1 cellular context compared by ENCODE assay signal in genomic region chr12:113358381-113359132, GRCh38.
A peak's percentile ranks its signal among the peaks of the same experiment; 100 is the strongest.
TF ChIP-seq lines count a peak whose summit lies in the region.

Gene PLBD2, plus strand, starts transcription at chr12:113358587. Its CDS starts 14 bp downstream, at chr12:113358601.

TF ChIP-seq in HepG2, 621 proteins besides CTCF, POLR2A, EP300 and RAD21 (continued from another document and continues in another):
- TF ChIP-seq ZNF234 (CRISPR knock-in tag; conservative IDR thresholded peaks at IDR 0.05): no peak
- TF ChIP-seq ISL2 (CRISPR knock-in tag; IDR thresholded peaks at IDR 0.05): no peak
- TF ChIP-seq ZNF3 (CRISPR knock-in tag; IDR thresholded peaks at IDR 0.05): no peak
- peak; percentile 85 for TF ChIP-seq CCDC6 (CRISPR knock-in tag; IDR thresholded peaks at IDR 0.05)
- no peak for TF ChIP-seq ATF4 (CRISPR knock-in tag; IDR thresholded peaks at IDR 0.05)
- TF ChIP-seq NPAS2 (CRISPR knock-in tag; IDR thresholded peaks at IDR 0.05; ENCODE audit: borderline replicate concordance): no peak
- TF ChIP-seq ZIK1 (CRISPR knock-in tag; IDR thresholded peaks at IDR 0.05; ENCODE audit: borderline replicate concordance, low read depth): peak; percentile 67; the same call in 1 of the 2 replicates
- no peak; the same call in 1 of the 2 replicates for TF ChIP-seq RXRA (CRISPR knock-in tag; IDR thresholded peaks at IDR 0.05)
- no peak for TF ChIP-seq ZNF775 (CRISPR knock-in tag; IDR thresholded peaks at IDR 0.05; ENCODE audit: borderline replicate concordance)
- no peak for TF ChIP-seq FOXP4 (CRISPR knock-in tag; IDR thresholded peaks at IDR 0.05)
- TF ChIP-seq ZGPAT (CRISPR knock-in tag; IDR thresholded peaks at IDR 0.05): peak; percentile 32; the same call in 1 of the 2 replicates
- TF ChIP-seq ZNF563 (CRISPR knock-in tag; IDR thresholded peaks at IDR 0.05): peak; percentile 73; the same call in 1 of the 2 replicates
- no peak for TF ChIP-seq GLMP (CRISPR knock-in tag; IDR thresholded peaks at IDR 0.05; ENCODE audit: borderline replicate concordance)
- peak; percentile 46; the same call in 1 of the 2 replicates for TF ChIP-seq MLX (CRISPR knock-in tag; IDR thresholded peaks at IDR 0.05)
- TF ChIP-seq IRF9 (CRISPR knock-in tag; IDR thresholded peaks at IDR 0.05; ENCODE audit: borderline replicate concordance): peak; percentile 65
- no peak for TF ChIP-seq THYN1 (CRISPR knock-in tag; IDR thresholded peaks at IDR 0.05; ENCODE audit: borderline replicate concordance, low read depth)
- peak; percentile 34; the same call in 1 of the 2 replicates for TF ChIP-seq CREB1 (IDR thresholded peaks at IDR 0.05)
- no peak for TF ChIP-seq CREB1 (CRISPR knock-in tag; IDR thresholded peaks at IDR 0.05)
- no peak for TF ChIP-seq WIZ (CRISPR knock-in tag; IDR thresholded peaks at IDR 0.05)
- TF ChIP-seq ZNF558 (CRISPR knock-in tag; IDR thresholded peaks at IDR 0.05; ENCODE audit: borderline replicate concordance): no peak
- TF ChIP-seq MXI1 (IDR thresholded peaks at IDR 0.05; ENCODE audit: borderline replicate concordance, low read depth, low read length): peak; percentile 79; the same call in 2 of the 3 replicates
- TF ChIP-seq ZC3H13 (CRISPR knock-in tag; IDR thresholded peaks at IDR 0.05): no peak
- TF ChIP-seq PAWR (CRISPR knock-in tag; IDR thresholded peaks at IDR 0.05; ENCODE audit: borderline replicate concordance): no peak
- TF ChIP-seq JUN (CRISPR knock-in tag; IDR thresholded peaks at IDR 0.05): no peak
- TF ChIP-seq ZNF672 (CRISPR knock-in tag; IDR thresholded peaks at IDR 0.05): no peak
- TF ChIP-seq CENPT (CRISPR knock-in tag; IDR thresholded peaks at IDR 0.05; ENCODE audit: low read depth): no peak; the same call in 1 of the 2 replicates
- TF ChIP-seq ZNF547 (CRISPR knock-in tag; IDR thresholded peaks at IDR 0.05): no peak
- TF ChIP-seq HNRNPL (IDR thresholded peaks at IDR 0.05; ENCODE audit: low read depth, low read length): no peak
- no peak for TF ChIP-seq HOXA7 (CRISPR knock-in tag; IDR thresholded peaks at IDR 0.05)
- TF ChIP-seq ZNF180 (CRISPR knock-in tag; IDR thresholded peaks at IDR 0.05; ENCODE audit: borderline replicate concordance, low read depth): no peak
- TF ChIP-seq SUZ12 (IDR thresholded peaks at IDR 0.05; ENCODE audit: low read depth, low read length): no peak
- TF ChIP-seq ARNTL (CRISPR knock-in tag; IDR thresholded peaks at IDR 0.05): peak; percentile 83; the same call in 1 of the 2 replicates
- no peak for TF ChIP-seq MATR3 (CRISPR knock-in tag; IDR thresholded peaks at IDR 0.05)
- TF ChIP-seq ZNF790 (CRISPR knock-in tag; IDR thresholded peaks at IDR 0.05; ENCODE audit: borderline replicate concordance): peak; percentile 55; the same call in 1 of the 2 replicates
- TF ChIP-seq ZNF891 (CRISPR knock-in tag; IDR thresholded peaks at IDR 0.05): no peak
- TF ChIP-seq ZNF816 (CRISPR knock-in tag; IDR thresholded peaks at IDR 0.05; ENCODE audit: borderline replicate concordance): peak; percentile 51; the same call in 1 of the 2 replicates
- no peak for TF ChIP-seq ARHGAP35 (CRISPR knock-in tag; IDR thresholded peaks at IDR 0.05; ENCODE audit: borderline replicate concordance)
- TF ChIP-seq ZNF687 (CRISPR knock-in tag; IDR thresholded peaks at IDR 0.05): peak; percentile 76
- 0 out of 2 replicates have a peak, but pooled peaks have one; percentile 49 for TF ChIP-seq ZNF446 (CRISPR knock-in tag; IDR thresholded peaks at IDR 0.05)
- 0 out of 2 replicates have a peak, but pooled peaks have one; percentile 34 for TF ChIP-seq ZBTB14 (CRISPR knock-in tag; IDR thresholded peaks at IDR 0.05)
- TF ChIP-seq GMEB1 (CRISPR knock-in tag; IDR thresholded peaks at IDR 0.05; ENCODE audit: borderline replicate concordance): no peak
- TF ChIP-seq ZNF614 (CRISPR knock-in tag; IDR thresholded peaks at IDR 0.05; ENCODE audit: borderline replicate concordance): no peak
- no peak for TF ChIP-seq PHF5A (CRISPR knock-in tag; IDR thresholded peaks at IDR 0.05; ENCODE audit: low read depth, unreplicated experiment)
- no peak for TF ChIP-seq ZMYM4 (CRISPR knock-in tag; IDR thresholded peaks at IDR 0.05)
- TF ChIP-seq RELA (CRISPR knock-in tag; IDR thresholded peaks at IDR 0.05): peak; percentile 65; the same call in 1 of the 2 replicates
- TF ChIP-seq POLR2AphosphoS5 (IDR thresholded peaks at IDR 0.05; ENCODE audit: low read depth, low read length): peak; percentile 49; the same call in 1 of the 2 replicates
- TF ChIP-seq ZNF10 (CRISPR knock-in tag; IDR thresholded peaks at IDR 0.05; ENCODE audit: borderline replicate concordance, low read depth): no peak
- TF ChIP-seq ZNF274 (CRISPR knock-in tag; IDR thresholded peaks at IDR 0.05): no peak; the same call in 1 of the 2 replicates
- TF ChIP-seq ZNF12 (CRISPR knock-in tag; IDR thresholded peaks at IDR 0.05): no peak
- TF ChIP-seq ZNF510 (CRISPR knock-in tag; IDR thresholded peaks at IDR 0.05; ENCODE audit: low read depth): no peak
- TF ChIP-seq IKZF4 (CRISPR knock-in tag; IDR thresholded peaks at IDR 0.05; ENCODE audit: borderline replicate concordance, low read depth, not compliant biosample characterization): peak; percentile 69
- TF ChIP-seq ZNF772 (CRISPR knock-in tag; IDR thresholded peaks at IDR 0.05): peak; percentile 42; the same call in 1 of the 2 replicates
- TF ChIP-seq NFATC3 (CRISPR knock-in tag; IDR thresholded peaks at IDR 0.05): no peak
- peak; percentile 89 for TF ChIP-seq ZSCAN31 (CRISPR knock-in tag; IDR thresholded peaks at IDR 0.05; ENCODE audit: low read depth)
- TF ChIP-seq ZNF430 (CRISPR knock-in tag; IDR thresholded peaks at IDR 0.05): no peak
- TF ChIP-seq YY1 (IDR thresholded peaks at IDR 0.05; ENCODE audit: insufficient read depth, insufficient replicate concordance, low read depth, low read length): peak; percentile 58
- no peak for TF ChIP-seq ZSCAN20 (CRISPR knock-in tag; IDR thresholded peaks at IDR 0.05; ENCODE audit: borderline replicate concordance)
- TF ChIP-seq MXD3 (CRISPR knock-in tag; IDR thresholded peaks at IDR 0.05): no peak; the same call in 1 of the 2 replicates
- TF ChIP-seq SRSF4 (IDR thresholded peaks at IDR 0.05; ENCODE audit: low read depth, low read length, poor library complexity, severe bottlenecking): no peak
- TF ChIP-seq SAFB2 (CRISPR knock-in tag; IDR thresholded peaks at IDR 0.05; ENCODE audit: borderline replicate concordance, low read depth): peak; percentile 50; the same call in 1 of the 2 replicates
